ENCODE assay signal across 12 cellular contexts in genomic region chr1:51328926-51329325, GRCh38. TPM values are rescaled to one million over a fixed set of nuclear protein-coding genes. Genes with fewer than 3 reads are reported as not detected.
DNase-seq lines count a peak whose midpoint lies in the region; ATAC-seq and TF ChIP-seq lines count a peak whose summit lies in the region.
"Had no signal": no experiment of that assay in that cellular context is flagged by ENCODE, and none has a peak within 500 bp of the region (broad histone marks: within the 10 kb centered on the region; RNA-seq: fewer than 3 reads in every experiment).

No MANE protein-coding gene starts in this region.

- no peak overlapping the region for H3K14ac ChIP-seq in H9 (ENCODE audit: insufficient read depth, low read length)

- no peak overlapping the region for H3K18ac ChIP-seq in H9 (ENCODE audit: insufficient read length, low read depth, low read length)

- no peak overlapping the region for H2AK5ac ChIP-seq in H9 (ENCODE audit: insufficient read length, low read length)

- no peak overlapping the region for H3K23ac ChIP-seq in H9 (ENCODE audit: insufficient read length, low read depth, low read length)

- no peak overlapping the region for H3K4me3 ChIP-seq in CD4-positive, alpha-beta memory T cell (ENCODE audit: low read length in 2 of 2)
- H3K4me3 ChIP-seq in epithelial cell of proximal tubule (ENCODE audit: low read depth, low read length), result peak overlapping the region; percentile 60

- no peak overlapping the region for H2BK120ac ChIP-seq in H9 (ENCODE audit: low read depth, low read length, poor library complexity, severe bottlenecking)

- no peak for DNase-seq in CD4-positive, alpha-beta memory T cell
- DNase-seq in H9 (no peak), epithelial cell of proximal tubule (ENCODE audit: low read depth) (no peak), natural killer cell (no peak), GM10266 (ENCODE audit: extremely low spot score) (no peak), NCI-H526 (lab: John Stamatoyannopoulos, UW) (no peak)
- no peak for DNase-seq in stimulated activated naive CD4-positive, alpha-beta T cell treated with Interleukin-2 at 50 U/mL for 16 hours (lab: John Stamatoyannopoulos, UW)
- DNase-seq: activated CD4-positive, alpha-beta T cell treated with anti-CD3 and anti-CD28 coated beads for 1 hour; C1 segment of cervical spinal cord; stimulated activated naive CD4-positive, alpha-beta T cell had no signal

- no peak overlapping the region for H2BK15ac ChIP-seq in H9 (ENCODE audit: low read depth, low read length)

- H4K5ac ChIP-seq in H9 (ENCODE audit: insufficient read length, low read depth, low read length), result no peak overlapping the region

- peaks cover 5% of the 10 kb centered on the region for H3K4me1 ChIP-seq in CD4-positive, alpha-beta memory T cell (ENCODE audit: insufficient read depth, low read length)
- peaks cover 3% of the 10 kb centered on the region; the same call in 1 of the 2 replicates for H3K4me1 ChIP-seq in H9 (ENCODE audit: insufficient read depth, low read length)

- CTCF ChIA-PET in CD4-positive, alpha-beta memory T cell (lab: Charles Lee; ENCODE audit: partially characterized antibody), result no interaction called here

- H3K56ac ChIP-seq in H9 (ENCODE audit: insufficient read length, low read depth, low read length), result no peak overlapping the region

- H3K4me2 ChIP-seq in H9 (ENCODE audit: insufficient read depth, insufficient read length, low read length), result no peak overlapping the region

- H4K8ac ChIP-seq in H9 (replicated peaks; ENCODE audit: insufficient read length, low read depth, low read length), result no peak overlapping the region

- no peak overlapping the region for H2BK5ac ChIP-seq in H9 (ENCODE audit: insufficient read length, low read length)

- no peaks in the 10 kb centered on the region for H3K79me1 ChIP-seq in H9 (ENCODE audit: insufficient read depth, low read depth, low read length, poor library complexity, severe bottlenecking)

- H4K20me1 ChIP-seq in H9 (ENCODE audit: control insufficient read depth, insufficient read depth, insufficient read length), result no peaks in the 10 kb centered on the region

- no peaks in the 10 kb centered on the region for H3K9me3 ChIP-seq in CD4-positive, alpha-beta memory T cell (ENCODE audit: control insufficient read depth in 1 of 2, low read length in 2 of 2)
- H3K9me3 ChIP-seq in H9 (ENCODE audit: control insufficient read depth, low read depth, low read length), result no peaks in the 10 kb centered on the region

- H3K36me3 Mint-ChIP-seq in CD4-positive, alpha-beta memory T cell, result peaks cover 2% of the 10 kb centered on the region in 2 donors
- no peaks in the 10 kb centered on the region for H3K36me3 Mint-ChIP-seq in H9 (ENCODE audit: insufficient read depth in 1 of 3, low read depth in 3 of 3)
- no peaks in the 10 kb centered on the region for H3K36me3 Mint-ChIP-seq in natural killer cell

- H3K4ac ChIP-seq in H9 (ENCODE audit: low read depth, low read length), result no peak overlapping the region

- H3K4me1 Mint-ChIP-seq in CD4-positive, alpha-beta memory T cell, result peaks cover 3 to 13% (median 8%) of the 10 kb centered on the region in 4 donors
- H3K4me1 Mint-ChIP-seq in H9 (peaks cover 23 to 35% of the 10 kb centered on the region in 2 experiments), natural killer cell (peaks cover 0 to 10% of the 10 kb centered on the region in 2 donors)

- no peak overlapping the region for H3K27ac ChIP-seq in CD4-positive, alpha-beta memory T cell (ENCODE audit: low read depth, low read length)
- no peak overlapping the region for H3K27ac ChIP-seq in H9 (ENCODE audit: insufficient read length, low read depth, low read length)
- H3K27ac ChIP-seq: dorsolateral prefrontal cortex had no signal

- TF ChIP-seq CTCF in H9 (conservative IDR thresholded peaks at IDR 0.05), result no peak
- no peak for TF ChIP-seq CTCF in epithelial cell of proximal tubule (conservative IDR thresholded peaks at IDR 0.05; ENCODE audit: low read depth, low read length)
- no peak for TF ChIP-seq CTCF in natural killer cell (IDR thresholded peaks at IDR 0.05)
- no peak for TF ChIP-seq CTCF in GM10266 (IDR thresholded peaks at IDR 0.05; ENCODE audit: control insufficient read depth, insufficient read depth, low read depth, missing control alignments)

- H3K9ac ChIP-seq in H9 (ENCODE audit: extremely low read depth, insufficient read length, low read length), result no peak overlapping the region

- H2BK12ac ChIP-seq in H9 (ENCODE audit: insufficient read length, low read depth, low read length), result no peak overlapping the region

- no peak overlapping the region for H4K91ac ChIP-seq in H9 (ENCODE audit: insufficient read length, low read depth, low read length)

- POLR2A ChIA-PET in CD4-positive, alpha-beta memory T cell (lab: Charles Lee; ENCODE audit: partially characterized antibody), result no interaction called here

- H2BK20ac ChIP-seq in H9 (ENCODE audit: low read depth, low read length, poor library complexity, severe bottlenecking), result no peak overlapping the region

- peaks cover 0 to 3% (median 0%) of the 10 kb centered on the region in 8 donors for H3K9me3 Mint-ChIP-seq in CD4-positive, alpha-beta memory T cell
- H3K9me3 Mint-ChIP-seq in H9 (no peaks in the 10 kb centered on the region), natural killer cell (no peaks in the 10 kb centered on the region)

- no peak for ATAC-seq in natural killer cell
- ATAC-seq in HG03432 (IDR thresholded peaks at IDR 0.05; ENCODE audit: unreplicated experiment), result no peak

- H3K4me3 Mint-ChIP-seq in CD4-positive, alpha-beta memory T cell, result peak overlapping the region in 6 of 8 donors; percentile 43 to 73 (median 58)
- peak overlapping the region; percentile 3 to 69; a peak in 2 of 5 replicates for H3K4me3 Mint-ChIP-seq in H9
- peak overlapping the region; percentile 40 for H3K4me3 Mint-ChIP-seq in natural killer cell

- no peak overlapping the region for H3T11ph ChIP-seq in H9 (ENCODE audit: low read length)

- H3K27me3 Mint-ChIP-seq in CD4-positive, alpha-beta memory T cell, result peaks cover 19 to 27% of the 10 kb centered on the region in 2 donors
- peaks cover 24% of the 10 kb centered on the region for H3K27me3 Mint-ChIP-seq in H9 (ENCODE audit: low read depth)
- H3K27me3 Mint-ChIP-seq in natural killer cell (ENCODE audit: low read depth in 2 of 2), result peaks cover 29 to 31% of the 10 kb centered on the region in 2 donors

- WGBS in H9 (ENCODE audit: extremely low coverage, insufficient read length, low lambda C conversion rate), result no CpG with 5 or more reads among the region's 4 CpGs

- no peaks in the 10 kb centered on the region for H3K79me2 ChIP-seq in H9 (ENCODE audit: insufficient read depth, low read length)

- no peaks in the 10 kb centered on the region for H3K36me3 ChIP-seq in CD4-positive, alpha-beta memory T cell (ENCODE audit: insufficient read depth, low read length)

- H2AFZ ChIP-seq in H9 (ENCODE audit: low read length), result no peak overlapping the region

- no peak overlapping the region for H3K27ac Mint-ChIP-seq in CD4-positive, alpha-beta memory T cell
- H3K27ac Mint-ChIP-seq in H9 (no peak overlapping the region), natural killer cell (no peak overlapping the region)

- H3K23me2 ChIP-seq in H9 (ENCODE audit: insufficient read length, low read depth, low read length, poor library complexity, severe bottlenecking), result peaks cover 6% of the 10 kb centered on the region

- intact Hi-C loops in CD4-positive, alpha-beta memory T cell (cut with micrococcal nuclease), result no loop called here
- intact Hi-C loops in natural killer cell (cut with micrococcal nuclease), result no loop called here

- H3K27me3 ChIP-seq in CD4-positive, alpha-beta memory T cell (ENCODE audit: insufficient read depth, low read length), result peaks cover 14% of the 10 kb centered on the region
- H3K27me3 ChIP-seq in H9 (ENCODE audit: insufficient read depth, low read length), result no peaks in the 10 kb centered on the region; the same call in 1 of the 2 replicates
- H3K27me3 ChIP-seq: dorsolateral prefrontal cortex had no signal

RNA-seq across cellular contexts. Expression of gene TTC39A, which starts 1.4 kb away (rescaled TPM):
- not detected for total RNA-seq in CD4-positive, alpha-beta memory T cell
- not detected for polyA plus RNA-seq in CD4-positive, alpha-beta memory T cell
- 7.7 and 9.1 TPM in 2 replicates for total RNA-seq in H9 (2021)
- 15.1 and 21.3 TPM in 2 replicates for total RNA-seq in epithelial cell of proximal tubule
- under 1 TPM in 1 of 3 donors, not detected in 2; 0.38 TPM for total RNA-seq in natural killer cell
